Comparison of ENCODE assay signal across 13 cellular contexts in the genomic region with DNA sequence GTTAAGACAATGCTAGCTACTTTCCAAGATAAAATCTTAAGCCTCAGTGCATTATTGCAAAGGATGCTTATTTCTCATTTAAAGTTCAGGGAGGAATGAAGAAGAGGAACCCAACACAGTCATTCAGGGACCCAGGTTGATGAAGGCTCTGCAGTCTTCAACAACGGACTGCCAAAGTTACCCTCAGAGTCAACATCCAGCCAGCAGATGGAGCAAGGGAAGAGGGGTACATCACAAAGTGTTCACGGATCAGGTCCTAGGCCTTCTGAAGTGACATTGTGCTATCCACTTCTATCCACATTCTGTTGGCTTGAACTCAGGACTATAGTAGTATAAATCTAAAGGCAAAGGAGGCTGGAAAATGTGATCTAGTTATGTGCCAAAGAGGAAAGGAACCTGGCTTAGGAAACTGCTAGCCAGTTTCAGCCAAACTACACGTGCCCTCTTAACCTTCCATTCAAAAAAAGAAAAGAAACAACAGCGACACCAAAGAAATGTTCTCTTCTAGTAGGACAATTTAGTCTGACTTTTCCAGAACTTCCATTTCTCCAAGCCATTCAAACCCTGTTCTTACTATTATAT. TPM values are rescaled to one million over a fixed set of nuclear protein-coding genes. Genes with fewer than 3 reads are reported as not detected.
DNase-seq lines count a peak whose midpoint lies in the region; ATAC-seq, FAIRE-seq and TF ChIP-seq lines count a peak whose summit lies in the region.
"Had no signal": no experiment of that assay in that cellular context is flagged by ENCODE, and none has a peak within 500 bp of the region (broad histone marks: within the 10 kb centered on the region; RNA-seq: fewer than 3 reads in every experiment).

No MANE protein-coding gene starts in this region.

- 43% methylated on average over 4 of the region's 4 CpGs; no CpG with 5 or more reads in 1 of the 2 experiments for WGBS in H1 (ENCODE audit: extremely low coverage in 1 of 2, insufficient coverage in 1 of 2, insufficient read length in 1 of 2, insufficient replicate concordance in 2 of 2, low coverage in 1 of 2, low lambda C conversion rate in 2 of 2, missing lambda C conversion rate in 1 of 2), 2 experiments

- no peak overlapping the region for H3K4ac ChIP-seq in H1 (replicated peaks; ENCODE audit: insufficient read length, low read depth, low read length)

- H2BK12ac ChIP-seq in H1 (ENCODE audit: low read depth, low read length) = no peak overlapping the region

- peak; percentile 63 to 71 for TF ChIP-seq RAD21 in H1 (IDR thresholded peaks at IDR 0.05 in 1 of 2, conservative IDR thresholded peaks at IDR 0.05 in 1 of 2; ENCODE audit: low read depth in 2 of 2, low read length in 2 of 2)

- no peak overlapping the region for H3K27ac Mint-ChIP-seq in T-helper 2 cell treated with Interferon-gamma antibody and Interleukin-4, amounts not matched to agents 5 μg/mL and 100 μg/mL, for 36 hours
- H3K27ac Mint-ChIP-seq: CD4-positive, CD25-positive, alpha-beta regulatory T cell had no signal

- H3K36me3 Mint-ChIP-seq in T-helper 2 cell treated with Interferon-gamma antibody and Interleukin-4, amounts not matched to agents 5 μg/mL and 100 μg/mL, for 36 hours (ENCODE audit: low read depth) = no peaks in the 10 kb centered on the region
- H3K36me3 Mint-ChIP-seq: CD4-positive, CD25-positive, alpha-beta regulatory T cell had no signal

- H3K9me3 ChIP-seq in A673 (ENCODE audit: low read depth, low read length, poor library complexity, severe bottlenecking) (no peaks in the 10 kb centered on the region), OCI-LY7 (ENCODE audit: low read length) (no peaks in the 10 kb centered on the region), H1 (ENCODE audit: insufficient read depth in 2 of 2, low read depth in 1 of 2, low read length in 1 of 2) (no peaks in the 10 kb centered on the region), kidney (ENCODE audit: control insufficient read depth in 1 of 2, low read length in 2 of 2) (no peaks in the 10 kb centered on the region)

- H3K23ac ChIP-seq in H1 (ENCODE audit: insufficient read length) = no peak overlapping the region

- no peaks in the 10 kb centered on the region for H3K4me1 ChIP-seq in A673 (ENCODE audit: insufficient read depth, low read length, poor library complexity, severe bottlenecking)
- no peaks in the 10 kb centered on the region for H3K4me1 ChIP-seq in OCI-LY7 (ENCODE audit: insufficient read depth, low read length, poor library complexity, severe bottlenecking)
- no peaks in the 10 kb centered on the region for H3K4me1 ChIP-seq in H1 (replicated peaks in 1 of 4; ENCODE audit: control insufficient read depth in 3 of 4, insufficient read depth in 4 of 4, low read length in 3 of 4)
- H3K4me1 ChIP-seq in kidney (ENCODE audit: control insufficient read depth in 1 of 2, insufficient read depth in 1 of 2, low read depth in 1 of 2, low read length in 2 of 2) = no peaks in the 10 kb centered on the region

- no peak overlapping the region for H3K9ac ChIP-seq in H1 (replicated peaks in 1 of 4; ENCODE audit: extremely low read depth in 1 of 4, low read depth in 3 of 4, low read length in 3 of 4)
- no peak overlapping the region for H3K9ac ChIP-seq in kidney (ENCODE audit: low read length in 2 of 2)

- H4K20me1 ChIP-seq in OCI-LY7 (ENCODE audit: insufficient read depth, low read length) (no peaks in the 10 kb centered on the region), H1 (replicated peaks in 1 of 2; ENCODE audit: control insufficient read depth in 1 of 2, insufficient read depth in 2 of 2, low read length in 2 of 2) (no peaks in the 10 kb centered on the region)

- no peak overlapping the region for H2BK15ac ChIP-seq in H1 (ENCODE audit: low read length)

- H3K23me2 ChIP-seq in H1 (ENCODE audit: low read depth, low read length) = no peaks in the 10 kb centered on the region

- CTCF ChIA-PET in A673 (lab: Charles Lee) (no interaction called here), OCI-LY7 (lab: Charles Lee; ENCODE audit: unreplicated experiment) (no interaction called here), H1 (lab: Charles Lee; ENCODE audit: partially characterized antibody) (interaction anchor here (0.7 to 8.3 kb wide), 8 partner anchors 9 to 227 kb away, joined by 3 to 64 read pairs (median 4); no protein-coding TSS in a partner anchor)

- H3K27me3 ChIP-seq in A673 (replicated peaks; ENCODE audit: insufficient read depth, low read depth, low read length, poor library complexity) = no peaks in the 10 kb centered on the region
- H3K27me3 ChIP-seq in H1 (replicated peaks in 1 of 4; ENCODE audit: control insufficient read depth in 3 of 4, extremely low read depth in 1 of 4, insufficient read depth in 3 of 4, low read length in 3 of 4) = no peaks in the 10 kb centered on the region

- H4K91ac ChIP-seq in H1 (replicated peaks; ENCODE audit: insufficient read length, low read length) = no peak overlapping the region

- H3K79me1 ChIP-seq in H1 (ENCODE audit: low read depth, low read length) = no peaks in the 10 kb centered on the region

- H4K5ac ChIP-seq in H1 (ENCODE audit: insufficient read length, low read depth, low read length) = no peak overlapping the region

- no peak overlapping the region for H3K18ac ChIP-seq in H1 (ENCODE audit: extremely low read depth, low read length)

- no peak overlapping the region for H2BK5ac ChIP-seq in H1 (ENCODE audit: low read depth, low read length)

- H3K14ac ChIP-seq in H1 (ENCODE audit: insufficient read length) = no peak overlapping the region

- no peaks in the 10 kb centered on the region for H3K79me2 ChIP-seq in OCI-LY7 (ENCODE audit: insufficient read depth, low read depth, low read length)
- no peaks in the 10 kb centered on the region for H3K79me2 ChIP-seq in H1 (ENCODE audit: control insufficient read depth in 1 of 2, insufficient read depth in 2 of 2, low read length in 2 of 2)

- H2BK120ac ChIP-seq in H1 (replicated peaks; ENCODE audit: low read depth, low read length) = no peak overlapping the region

- no peak overlapping the region for H3K4me2 ChIP-seq in OCI-LY7 (ENCODE audit: low read length)
- no peak overlapping the region for H3K4me2 ChIP-seq in H1 (ENCODE audit: insufficient read depth in 1 of 2, low read depth in 2 of 2, low read length in 2 of 2)

- no peaks in the 10 kb centered on the region for H3K36me3 ChIP-seq in A673 (ENCODE audit: insufficient read depth, low read length, poor library complexity, severe bottlenecking)
- H3K36me3 ChIP-seq in OCI-LY7 (ENCODE audit: insufficient read depth, low read length) = no peaks in the 10 kb centered on the region
- no peaks in the 10 kb centered on the region for H3K36me3 ChIP-seq in H1 (ENCODE audit: control insufficient read depth in 2 of 4, insufficient read depth in 4 of 4, low read length in 3 of 4)
- no peaks in the 10 kb centered on the region for H3K36me3 ChIP-seq in kidney (ENCODE audit: control insufficient read depth in 1 of 2, insufficient read depth in 2 of 2, low read length in 2 of 2)

- H2AFZ ChIP-seq in OCI-LY7 (ENCODE audit: low read length) (no peak overlapping the region), H1 (ENCODE audit: low read length) (no peak overlapping the region)

- no peak for TF ChIP-seq EP300 in H1 (IDR thresholded peaks at IDR 0.05; ENCODE audit: borderline replicate concordance in 1 of 2, low read depth in 2 of 2, low read length in 2 of 2)

- H3K9me2 ChIP-seq in OCI-LY7 (ENCODE audit: insufficient read depth, low read length) = no peaks in the 10 kb centered on the region

- peaks cover 2% of the 10 kb centered on the region for H3K27me3 Mint-ChIP-seq in T-helper 2 cell treated with Interferon-gamma antibody and Interleukin-4, amounts not matched to agents 5 μg/mL and 100 μg/mL, for 36 hours (ENCODE audit: low read depth)

- no peak overlapping the region for H3K56ac ChIP-seq in H1 (replicated peaks; ENCODE audit: insufficient read length, low read depth, low read length)

- no peak overlapping the region for H3K27ac ChIP-seq in A673 (ENCODE audit: low read depth, low read length, poor library complexity, severe bottlenecking)
- H3K27ac ChIP-seq in OCI-LY7 (ENCODE audit: low read depth, low read length, poor library complexity, severe bottlenecking) = no peak overlapping the region
- H3K27ac ChIP-seq in H1 (ENCODE audit: low read depth, low read length) = no peak overlapping the region
- no peak overlapping the region for H3K27ac ChIP-seq in kidney (ENCODE audit: low read depth in 2 of 2, low read length in 2 of 2)
- H3K27ac ChIP-seq: RWPE1 had no signal

- H3K4me1 Mint-ChIP-seq in T-helper 2 cell treated with Interferon-gamma antibody and Interleukin-4, amounts not matched to agents 5 μg/mL and 100 μg/mL, for 36 hours (ENCODE audit: low read depth) = no peaks in the 10 kb centered on the region
- H3K4me1 Mint-ChIP-seq: CD4-positive, CD25-positive, alpha-beta regulatory T cell had no signal

- TF ChIP-seq CTCF in A673 (conservative IDR thresholded peaks at IDR 0.05; ENCODE audit: low read depth, low read length) = peak; percentile 30; the same call in 1 of the 2 replicates
- TF ChIP-seq CTCF in GM12873 (IDR thresholded peaks at IDR 0.05; ENCODE audit: insufficient read depth, low read depth, low read length, missing control alignments) = peak; percentile 31
- peak; percentile 46; the same call in 1 of the 2 replicates for TF ChIP-seq CTCF in OCI-LY7 (conservative IDR thresholded peaks at IDR 0.05; ENCODE audit: low read length)
- peak; percentile 64 to 78 (median 65) for TF ChIP-seq CTCF in H1 (IDR thresholded peaks at IDR 0.05; ENCODE audit: control extremely low read depth in 1 of 3, insufficient read depth in 1 of 3, low read depth in 1 of 3, low read length in 3 of 3)
- no peak for TF ChIP-seq CTCF in kidney (IDR thresholded peaks at IDR 0.05; ENCODE audit: borderline replicate concordance, extremely low read depth, insufficient read depth)

- H2BK20ac ChIP-seq in H1 (ENCODE audit: low read length) = no peak overlapping the region

- FAIRE-seq in H1 (lab: Jason Lieb, UNC) (peak; percentile 91), kidney (lab: Jason Lieb, UNC) (no peak)

- no peak for TF ChIP-seq POLR2A in H1 (IDR thresholded peaks at IDR 0.05; ENCODE audit: control extremely low read depth in 1 of 2, low read depth in 2 of 2, low read length in 2 of 2)

- H3K4me3 ChIP-seq in A673 (ENCODE audit: low read depth, low read length, poor library complexity, severe bottlenecking) = no peak overlapping the region
- no peak overlapping the region for H3K4me3 ChIP-seq in OCI-LY7 (ENCODE audit: low read depth, low read length, poor library complexity, severe bottlenecking)
- no peak overlapping the region for H3K4me3 ChIP-seq in H1 (ENCODE audit: extremely low read depth in 1 of 4, insufficient read depth in 2 of 4, low read depth in 3 of 4, low read length in 4 of 4)
- H3K4me3 ChIP-seq in kidney (ENCODE audit: low read length in 2 of 2) = no peak overlapping the region

- H3K4me3 Mint-ChIP-seq in T-helper 2 cell treated with Interferon-gamma antibody and Interleukin-4, amounts not matched to agents 5 μg/mL and 100 μg/mL, for 36 hours = no peak overlapping the region
- H3K4me3 Mint-ChIP-seq: activated T-cell treated with anti-CD3 and anti-CD28 coated beads, Interleukin-2, amount 50 U/mL, for 4 hours; CD4-positive, CD25-positive, alpha-beta regulatory T cell had no signal

- DNase-seq in A673 (ENCODE audit: low spot score) (peak; percentile 9), OCI-LY7 (ENCODE audit: low spot score) (peak; percentile 1), H1 (ENCODE audit: low read depth in 1 of 2, low spot score in 2 of 2) (no peak), kidney (no peak), T1000 (lab: John Stamatoyannopoulos, UW) (no peak)
- no peak for DNase-seq in T-helper 2 cell treated with Interferon-gamma antibody and Interleukin-4, amounts not matched to agents 5 μg/mL and 100 μg/mL, for 36 hours (ENCODE audit: low spot score)
- DNase-seq: activated T-cell treated with anti-CD3 and anti-CD28 coated beads, Interleukin-2, amount 50 U/mL, for 4 hours; CD4-positive, CD25-positive, alpha-beta regulatory T cell; right cardiac atrium had no signal

- no peak overlapping the region for H2AK5ac ChIP-seq in H1 (ENCODE audit: low read depth, low read length)

- H4K8ac ChIP-seq in H1 (ENCODE audit: extremely low read depth, insufficient read depth, low read length) = no peak overlapping the region

- BruUV-seq in A673 (replicated peaks; lab: Mats Ljungman, UMichigan) (no TSS peak), OCI-LY7 (replicated peaks; lab: Mats Ljungman, UMichigan) (no TSS peak)

- no peak for ATAC-seq in HG03521 (IDR thresholded peaks at IDR 0.05; ENCODE audit: unreplicated experiment)
- ATAC-seq: activated T-cell treated with anti-CD3 and anti-CD28 coated beads, Interleukin-2, amount 50 U/mL, for 4 hours; esophagus mucosa had no signal

- POLR2A ChIA-PET in A673 (lab: Charles Lee; ENCODE audit: low non-redundant PET) (no interaction called here), OCI-LY7 (lab: Charles Lee) (interaction anchor here (0.7 kb wide), 1 partner anchor 49 kb away, joined by 3 read pairs; no protein-coding TSS in a partner anchor), H1 (lab: Charles Lee; ENCODE audit: partially characterized antibody) (no interaction called here)

- no peaks in the 10 kb centered on the region for H3K9me3 Mint-ChIP-seq in T-helper 2 cell treated with Interferon-gamma antibody and Interleukin-4, amounts not matched to agents 5 μg/mL and 100 μg/mL, for 36 hours
- H3K9me3 Mint-ChIP-seq: activated T-cell treated with anti-CD3 and anti-CD28 coated beads, Interleukin-2, amount 50 U/mL, for 4 hours had no signal

- intact Hi-C loops in A673 (cut with micrococcal nuclease; ENCODE audit: unreplicated experiment) = no loop called here
- intact Hi-C loops in OCI-LY7 (cut with micrococcal nuclease; ENCODE audit: unreplicated experiment) = no loop called here
- intact Hi-C loops in kidney (cut with DNase I) = no loop called here

RNA-seq across cellular contexts. Expression of a gene that starts 28.8 kb away (rescaled TPM):
- total RNA-seq in A673 (2021) = 8.8 and 9.0 TPM in 2 replicates
- not detected in 2 replicates for total RNA-seq in OCI-LY7 (2014; rRNA removed; shearing (Covaris generic))
- total RNA-seq in OCI-LY7 (2022) = not detected in 2 replicates
- 0.19 and 0.45 TPM in 2 replicates for total RNA-seq in H1 (2021; fragmentation: NEBNext Ultra II Directional; extraction: Animal tissue kit (Norgen Biotek cat#: 25700))
- 0.03 and 0.13 TPM in 2 replicates for polyA plus RNA-seq in H1 (2011; rRNA removed)
- 0.05 TPM for polyA plus RNA-seq in H1 (2011; cell fraction: cytosol; rRNA removed)
- polyA plus RNA-seq in H1 (2011; cell fraction: nucleus; rRNA removed) = 0.06 TPM
- 0.08 TPM in 1 of 4 replicates, not detected in the others for polyA plus RNA-seq in H1 (2012, experiment 1 of 2)
- polyA plus RNA-seq in H1 (2012, experiment 2 of 2) = not detected
- 0.08 TPM for polyA plus RNA-seq in H1 (2013, experiment 1 of 2)
- polyA plus RNA-seq in H1 (2013, experiment 2 of 2) = 0.06 TPM
- polyA minus RNA-seq in H1 (2011; rRNA and poly(A)+ RNA removed) = not detected in 2 replicates
- polyA minus RNA-seq in H1 (2011; cell fraction: cytosol; rRNA and poly(A)+ RNA removed) = not detected
- polyA minus RNA-seq in H1 (2011; cell fraction: nucleus; rRNA and poly(A)+ RNA removed) = not detected
- 0.35 TPM for total RNA-seq in kidney
- polyA plus RNA-seq in kidney (ENCODE audit: insufficient read depth, low read depth, low replicate concordance) = not detected
- total RNA-seq: activated T-cell treated with anti-CD3 and anti-CD28 coated beads, Interleukin-2, amount 50 U/mL, for 4 hours; CD4-positive, CD25-positive, alpha-beta regulatory T cell; right cardiac atrium had no signal
- polyA plus RNA-seq: CD4-positive, CD25-positive, alpha-beta regulatory T cell; right cardiac atrium had no signal

Comparison
In these comparisons a context has a peak if more than half of its experiments do, and no peak if none do; other contexts are left out.
1. DNase-seq: peak in A673 (single experiment) and OCI-LY7 (single experiment); none in H1 (0 of 2), T-helper 2 cell treated with Interferon-gamma antibody and Interleukin-4, amounts not matched to agents 5 μg/mL and 100 μg/mL, for 36 hours (single experiment), kidney (single experiment) and T1000 (single experiment).